In genomic region chr20:53581444-53582311, GRCh38 we compare ENCODE assay signal across 9 cellular contexts. TPM values are rescaled to one million over a fixed set of nuclear protein-coding genes. Genes with fewer than 3 reads are reported as not detected.
DNase-seq lines count a peak whose midpoint lies in the region; ATAC-seq and TF ChIP-seq lines count a peak whose summit lies in the region.
"Had no signal": no experiment of that assay in that cellular context is flagged by ENCODE, and none has a peak within 500 bp of the region (broad histone marks: within the 10 kb centered on the region; RNA-seq: fewer than 3 reads in every experiment).

No MANE protein-coding gene starts in this region.

- peaks cover 84 to 100% (median 96%) of the 10 kb centered on the region in 6 donors for H3K4me1 ChIP-seq in spleen
- H3K4me1 ChIP-seq in body of pancreas = peaks cover 78% of the 10 kb centered on the region

- WGBS in spleen, 5 donors = 62 to 70% (median 66%) methylated on average over 40 to 46 of the region's 46 CpGs
- 84 to 91% methylated on average over 37 to 46 of the region's 46 CpGs for WGBS in body of pancreas, 2 donors

- H3K4me3 Mint-ChIP-seq in T-helper 1 cell treated with Interleukin-12 subunit alpha and Interleukin-12 subunit beta and Interleukin-4 antibody, amounts not matched to agents 30 μg/mL and 1 μg/mL, for 36 hours = peak overlapping the region; percentile 85

- H3K9me3 ChIP-seq in spleen (no peaks in the 10 kb centered on the region), body of pancreas (no peaks in the 10 kb centered on the region)

- H3K36me3 ChIP-seq in spleen (peaks cover 0 to 51% (median 38%) of the 10 kb centered on the region in 6 donors), body of pancreas (replicated peaks in 1 of 2; ENCODE audit: insufficient read depth in 1 of 2, low read depth in 2 of 2) (peaks cover 0 to 16% of the 10 kb centered on the region in 2 donors)

- H3K27me3 ChIP-seq in spleen (replicated peaks in 1 of 7) (no peaks in the 10 kb centered on the region), body of pancreas (no peaks in the 10 kb centered on the region)

- peaks cover 79% of the 10 kb centered on the region for H3K4me1 Mint-ChIP-seq in T-helper 1 cell treated with Interleukin-12 subunit alpha and Interleukin-12 subunit beta and Interleukin-4 antibody, amounts not matched to agents 30 μg/mL and 1 μg/mL, for 36 hours (ENCODE audit: low read depth)

- H3K36me3 Mint-ChIP-seq in T-helper 1 cell treated with Interleukin-12 subunit alpha and Interleukin-12 subunit beta and Interleukin-4 antibody, amounts not matched to agents 30 μg/mL and 1 μg/mL, for 36 hours (ENCODE audit: low read depth) = peaks cover 54% of the 10 kb centered on the region

- TF ChIP-seq POLR2A in spleen (IDR thresholded peaks at IDR 0.05) (no peak), body of pancreas (IDR thresholded peaks at IDR 0.05) (no peak)

- DNase-seq in epithelial cell of prostate (ENCODE audit: low read depth, low spot score) = no peak
- peak; percentile 81 for DNase-seq in spleen
- DNase-seq in body of pancreas = no peak
- no peak for DNase-seq in DMS153 (lab: John Stamatoyannopoulos, UW)
- no peak for DNase-seq in ACHN
- DNase-seq: WERI-Rb-1 had no signal

- peak overlapping the region; percentile 94 for H3K27ac ChIP-seq in epithelial cell of prostate
- peak overlapping the region; percentile 74 to 100 (median 99) for H3K27ac ChIP-seq in spleen
- peak overlapping the region in 1 of 4 donors; percentile 33 for H3K27ac ChIP-seq in body of pancreas
- H3K27ac ChIP-seq: WERI-Rb-1 had no signal

- in situ Hi-C loops in ACHN (cut with HindIII; ENCODE audit: low pct_ligation_motif_present, low pct_unique_long_range_greater_than_20kb, low sequenced_read_pairs) = no loop called here

- intact Hi-C loops in spleen (cut with DNase I; ENCODE audit: low total_unique reads) (no loop called here), body of pancreas (cut with DNase I) (no loop called here)

- ATAC-seq in GM19395 (IDR thresholded peaks at IDR 0.05; ENCODE audit: unreplicated experiment) (peak; percentile 35), body of pancreas (no peak), GM19455 (IDR thresholded peaks at IDR 0.05; ENCODE audit: unreplicated experiment) (no peak)

- H3K9me3 Mint-ChIP-seq in T-helper 1 cell treated with Interleukin-12 subunit alpha and Interleukin-12 subunit beta and Interleukin-4 antibody, amounts not matched to agents 30 μg/mL and 1 μg/mL, for 36 hours = no peaks in the 10 kb centered on the region

- no peaks in the 10 kb centered on the region for H3K27me3 Mint-ChIP-seq in T-helper 1 cell treated with Interleukin-12 subunit alpha and Interleukin-12 subunit beta and Interleukin-4 antibody, amounts not matched to agents 30 μg/mL and 1 μg/mL, for 36 hours (ENCODE audit: low read depth)

- peak overlapping the region; percentile 89 for H3K27ac Mint-ChIP-seq in T-helper 1 cell treated with Interleukin-12 subunit alpha and Interleukin-12 subunit beta and Interleukin-4 antibody, amounts not matched to agents 30 μg/mL and 1 μg/mL, for 36 hours

- H3K4me3 ChIP-seq in spleen (peak overlapping the region; percentile 14 to 66 (median 31)), body of pancreas (no peak overlapping the region)

- no peak for TF ChIP-seq CTCF in spleen (IDR thresholded peaks at IDR 0.05 in 8 of 11, conservative IDR thresholded peaks at IDR 0.05 in 3 of 11)
- TF ChIP-seq CTCF in body of pancreas (IDR thresholded peaks at IDR 0.05) = no peak

RNA-seq across cellular contexts. Expression of gene ZNF217, which starts 12.0 kb away (rescaled TPM):
- total RNA-seq in spleen = 10 to 100 TPM; 58.7 to 90.1 (median 87.5) TPM
- 10 to 100 TPM; 15.1 to 20.4 (median 15.3) TPM for polyA plus RNA-seq in spleen
- 10 to 100 TPM; 17.4 to 27.7 TPM for total RNA-seq in body of pancreas

Comparison
In these comparisons a context has a peak if more than half of its experiments do, and no peak if none do; other contexts are left out.
1. H3K4me3 ChIP-seq: peak in spleen (8 of 8); none in body of pancreas (0 of 2).